Comparison of ENCODE assay signal across 1 cellular context in genomic region chr2:171088057-171088834, GRCh38.
TF ChIP-seq lines count a peak whose summit lies in the region.

No MANE protein-coding gene starts in this region.

TF ChIP-seq in GM23338, 12 proteins besides CTCF, POLR2A, EP300 and RAD21:
- TF ChIP-seq REST (IDR thresholded peaks at IDR 0.05; ENCODE audit: unreplicated experiment) (no peak), EZH2phosphoT487 (IDR thresholded peaks at IDR 0.05; ENCODE audit: unreplicated experiment) (no peak), ZNF114 (CRISPR knock-in tag; IDR thresholded peaks at IDR 0.05) (no peak), CREB1 (CRISPR knock-in tag; IDR thresholded peaks at IDR 0.05; ENCODE audit: low read depth) (no peak), STAT1 (IDR thresholded peaks at IDR 0.05; ENCODE audit: unreplicated experiment) (no peak)
TF ChIP-seq in GM23338: peak in this region for 0.
